ENCODE assay signal across 1 cellular context in the genomic region with DNA sequence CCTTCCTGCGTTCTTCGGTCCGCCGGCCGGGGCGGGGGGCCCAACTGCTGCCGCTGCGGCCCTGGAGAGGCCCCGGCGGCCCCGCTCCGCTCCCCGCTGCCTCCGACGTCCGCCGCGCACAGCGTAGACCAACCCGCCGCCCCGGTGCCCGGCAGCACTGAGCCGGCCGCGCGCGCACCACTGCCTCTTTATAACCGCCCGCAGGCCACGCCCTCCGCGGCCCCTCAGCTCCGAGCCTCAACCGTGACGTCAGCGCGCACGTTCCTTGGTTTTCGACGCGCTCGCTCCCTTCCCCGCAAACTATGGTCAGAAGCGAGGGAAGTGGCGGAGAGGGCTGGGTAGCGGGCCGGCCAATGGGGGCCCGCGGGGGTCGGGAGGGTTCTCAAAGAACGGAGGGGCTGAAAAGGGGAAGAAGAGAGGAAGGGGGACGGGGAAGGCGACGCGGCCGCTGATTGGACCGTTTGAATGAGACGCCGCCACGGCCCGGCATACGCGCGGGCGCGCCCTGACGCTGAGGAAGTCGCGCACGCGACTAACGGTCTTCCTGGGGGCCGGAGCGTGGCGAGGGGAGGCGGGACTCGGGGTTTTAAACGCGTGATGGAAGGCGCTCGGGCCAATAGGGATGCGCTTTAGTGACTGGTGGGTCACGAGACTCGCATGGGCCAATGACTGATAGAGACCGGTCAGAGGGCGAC.
TF ChIP-seq lines count a peak whose summit lies in the region.

A gene (minus strand): TSS at position 164 of the 695 bp plus-strand sequence. CDS start 199 bp downstream, outside the sequence.

TF ChIP-seq in HepG2, 621 proteins besides CTCF, POLR2A, EP300 and RAD21 (continued from another document and continues in another):
- TF ChIP-seq, protein P1, sequence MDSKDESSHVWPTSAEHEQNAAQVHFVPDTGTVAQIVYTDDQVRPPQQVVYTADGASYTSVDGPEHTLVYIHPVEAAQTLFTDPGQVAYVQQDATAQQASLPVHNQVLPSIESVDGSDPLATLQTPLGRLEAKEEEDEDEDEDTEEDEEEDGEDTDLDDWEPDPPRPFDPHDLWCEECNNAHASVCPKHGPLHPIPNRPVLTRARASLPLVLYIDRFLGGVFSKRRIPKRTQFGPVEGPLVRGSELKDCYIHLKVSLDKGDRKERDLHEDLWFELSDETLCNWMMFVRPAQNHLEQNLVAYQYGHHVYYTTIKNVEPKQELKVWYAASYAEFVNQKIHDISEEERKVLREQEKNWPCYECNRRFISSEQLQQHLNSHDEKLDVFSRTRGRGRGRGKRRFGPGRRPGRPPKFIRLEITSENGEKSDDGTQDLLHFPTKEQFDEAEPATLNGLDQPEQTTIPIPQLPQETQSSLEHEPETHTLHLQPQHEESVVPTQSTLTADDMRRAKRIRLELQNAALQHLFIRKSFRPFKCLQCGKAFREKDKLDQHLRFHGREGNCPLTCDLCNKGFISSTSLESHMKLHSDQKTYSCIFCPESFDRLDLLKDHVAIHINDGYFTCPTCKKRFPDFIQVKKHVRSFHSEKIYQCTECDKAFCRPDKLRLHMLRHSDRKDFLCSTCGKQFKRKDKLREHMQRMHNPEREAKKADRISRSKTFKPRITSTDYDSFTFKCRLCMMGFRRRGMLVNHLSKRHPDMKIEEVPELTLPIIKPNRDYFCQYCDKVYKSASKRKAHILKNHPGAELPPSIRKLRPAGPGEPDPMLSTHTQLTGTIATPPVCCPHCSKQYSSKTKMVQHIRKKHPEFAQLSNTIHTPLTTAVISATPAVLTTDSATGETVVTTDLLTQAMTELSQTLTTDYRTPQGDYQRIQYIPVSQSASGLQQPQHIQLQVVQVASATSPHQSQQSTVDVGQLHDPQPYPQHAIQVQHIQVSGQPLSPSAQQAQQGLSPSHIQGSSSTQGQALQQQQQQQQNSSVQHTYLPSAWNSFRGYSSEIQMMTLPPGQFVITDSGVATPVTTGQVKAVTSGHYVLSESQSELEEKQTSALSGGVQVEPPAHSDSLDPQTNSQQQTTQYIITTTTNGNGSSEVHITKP (CRISPR knock-in tag; IDR thresholded peaks at IDR 0.05; ENCODE audit: low read depth) = no peak
- TF ChIP-seq MBNL3 (CRISPR knock-in tag; conservative IDR thresholded peaks at IDR 0.05) = no peak
- no peak for TF ChIP-seq ZNF10 (CRISPR knock-in tag; IDR thresholded peaks at IDR 0.05; ENCODE audit: borderline replicate concordance, low read depth)
- TF ChIP-seq NFRKB (IDR thresholded peaks at IDR 0.05) = no peak
- TF ChIP-seq, protein P2, sequence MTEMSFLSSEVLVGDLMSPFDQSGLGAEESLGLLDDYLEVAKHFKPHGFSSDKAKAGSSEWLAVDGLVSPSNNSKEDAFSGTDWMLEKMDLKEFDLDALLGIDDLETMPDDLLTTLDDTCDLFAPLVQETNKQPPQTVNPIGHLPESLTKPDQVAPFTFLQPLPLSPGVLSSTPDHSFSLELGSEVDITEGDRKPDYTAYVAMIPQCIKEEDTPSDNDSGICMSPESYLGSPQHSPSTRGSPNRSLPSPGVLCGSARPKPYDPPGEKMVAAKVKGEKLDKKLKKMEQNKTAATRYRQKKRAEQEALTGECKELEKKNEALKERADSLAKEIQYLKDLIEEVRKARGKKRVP (CRISPR knock-in tag; IDR thresholded peaks at IDR 0.05) = peak in 1 of 2 experiments; percentile 76; a peak in 2 of 4 replicates
- TF ChIP-seq, protein P3, sequence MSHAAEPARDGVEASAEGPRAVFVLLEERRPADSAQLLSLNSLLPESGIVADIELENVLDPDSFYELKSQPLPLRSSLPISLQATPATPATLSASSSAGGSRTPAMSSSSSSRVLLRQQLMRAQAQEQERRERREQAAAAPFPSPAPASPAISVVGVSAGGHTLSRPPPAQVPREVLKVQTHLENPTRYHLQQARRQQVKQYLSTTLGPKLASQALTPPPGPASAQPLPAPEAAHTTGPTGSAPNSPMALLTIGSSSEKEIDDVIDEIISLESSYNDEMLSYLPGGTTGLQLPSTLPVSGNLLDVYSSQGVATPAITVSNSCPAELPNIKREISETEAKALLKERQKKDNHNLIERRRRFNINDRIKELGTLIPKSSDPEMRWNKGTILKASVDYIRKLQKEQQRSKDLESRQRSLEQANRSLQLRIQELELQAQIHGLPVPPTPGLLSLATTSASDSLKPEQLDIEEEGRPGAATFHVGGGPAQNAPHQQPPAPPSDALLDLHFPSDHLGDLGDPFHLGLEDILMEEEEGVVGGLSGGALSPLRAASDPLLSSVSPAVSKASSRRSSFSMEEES (CRISPR knock-in tag; IDR thresholded peaks at IDR 0.05) = no peak
- TF ChIP-seq DNMT1 (CRISPR knock-in tag; IDR thresholded peaks at IDR 0.05) = no peak
- peak; percentile 74 for TF ChIP-seq POGZ (CRISPR knock-in tag; IDR thresholded peaks at IDR 0.05)
- TF ChIP-seq, protein P4, sequence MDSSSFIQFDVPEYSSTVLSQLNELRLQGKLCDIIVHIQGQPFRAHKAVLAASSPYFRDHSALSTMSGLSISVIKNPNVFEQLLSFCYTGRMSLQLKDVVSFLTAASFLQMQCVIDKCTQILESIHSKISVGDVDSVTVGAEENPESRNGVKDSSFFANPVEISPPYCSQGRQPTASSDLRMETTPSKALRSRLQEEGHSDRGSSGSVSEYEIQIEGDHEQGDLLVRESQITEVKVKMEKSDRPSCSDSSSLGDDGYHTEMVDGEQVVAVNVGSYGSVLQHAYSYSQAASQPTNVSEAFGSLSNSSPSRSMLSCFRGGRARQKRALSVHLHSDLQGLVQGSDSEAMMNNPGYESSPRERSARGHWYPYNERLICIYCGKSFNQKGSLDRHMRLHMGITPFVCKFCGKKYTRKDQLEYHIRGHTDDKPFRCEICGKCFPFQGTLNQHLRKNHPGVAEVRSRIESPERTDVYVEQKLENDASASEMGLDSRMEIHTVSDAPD (CRISPR knock-in tag; IDR thresholded peaks at IDR 0.05) = no peak
- no peak; the same call in 1 of the 2 replicates for TF ChIP-seq ZNF205 (CRISPR knock-in tag; IDR thresholded peaks at IDR 0.05)
- TF ChIP-seq ZNF672 (CRISPR knock-in tag; IDR thresholded peaks at IDR 0.05) = 0 out of 2 replicates have a peak, but pooled peaks have one; percentile 33
- TF ChIP-seq ZNF431 (CRISPR knock-in tag; IDR thresholded peaks at IDR 0.05; ENCODE audit: borderline replicate concordance, low read depth) = no peak; the same call in 1 of the 2 replicates
- TF ChIP-seq, protein P5, sequence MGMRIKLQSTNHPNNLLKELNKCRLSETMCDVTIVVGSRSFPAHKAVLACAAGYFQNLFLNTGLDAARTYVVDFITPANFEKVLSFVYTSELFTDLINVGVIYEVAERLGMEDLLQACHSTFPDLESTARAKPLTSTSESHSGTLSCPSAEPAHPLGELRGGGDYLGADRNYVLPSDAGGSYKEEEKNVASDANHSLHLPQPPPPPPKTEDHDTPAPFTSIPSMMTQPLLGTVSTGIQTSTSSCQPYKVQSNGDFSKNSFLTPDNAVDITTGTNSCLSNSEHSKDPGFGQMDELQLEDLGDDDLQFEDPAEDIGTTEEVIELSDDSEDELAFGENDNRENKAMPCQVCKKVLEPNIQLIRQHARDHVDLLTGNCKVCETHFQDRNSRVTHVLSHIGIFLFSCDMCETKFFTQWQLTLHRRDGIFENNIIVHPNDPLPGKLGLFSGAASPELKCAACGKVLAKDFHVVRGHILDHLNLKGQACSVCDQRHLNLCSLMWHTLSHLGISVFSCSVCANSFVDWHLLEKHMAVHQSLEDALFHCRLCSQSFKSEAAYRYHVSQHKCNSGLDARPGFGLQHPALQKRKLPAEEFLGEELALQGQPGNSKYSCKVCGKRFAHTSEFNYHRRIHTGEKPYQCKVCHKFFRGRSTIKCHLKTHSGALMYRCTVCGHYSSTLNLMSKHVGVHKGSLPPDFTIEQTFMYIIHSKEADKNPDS (CRISPR knock-in tag; IDR thresholded peaks at IDR 0.05) = no peak
- TF ChIP-seq SMAD3 (CRISPR knock-in tag; IDR thresholded peaks at IDR 0.05) = 0 out of 2 replicates have a peak, but pooled peaks have one; percentile 42
- TF ChIP-seq SETDB1 (CRISPR knock-in tag; IDR thresholded peaks at IDR 0.05; ENCODE audit: borderline replicate concordance) = no peak
- TF ChIP-seq ZIK1 (CRISPR knock-in tag; IDR thresholded peaks at IDR 0.05; ENCODE audit: borderline replicate concordance, low read depth) = peak; percentile 59; the same call in 1 of the 2 replicates
- TF ChIP-seq FIP1L1 (IDR thresholded peaks at IDR 0.05; ENCODE audit: borderline replicate concordance, insufficient read depth, low read depth, low read length) = no peak
- TF ChIP-seq U2AF1 (optimal IDR thresholded peaks at IDR 0.05; ENCODE audit: low read depth, low read length) = peak; percentile 47
- TF ChIP-seq, protein P6, sequence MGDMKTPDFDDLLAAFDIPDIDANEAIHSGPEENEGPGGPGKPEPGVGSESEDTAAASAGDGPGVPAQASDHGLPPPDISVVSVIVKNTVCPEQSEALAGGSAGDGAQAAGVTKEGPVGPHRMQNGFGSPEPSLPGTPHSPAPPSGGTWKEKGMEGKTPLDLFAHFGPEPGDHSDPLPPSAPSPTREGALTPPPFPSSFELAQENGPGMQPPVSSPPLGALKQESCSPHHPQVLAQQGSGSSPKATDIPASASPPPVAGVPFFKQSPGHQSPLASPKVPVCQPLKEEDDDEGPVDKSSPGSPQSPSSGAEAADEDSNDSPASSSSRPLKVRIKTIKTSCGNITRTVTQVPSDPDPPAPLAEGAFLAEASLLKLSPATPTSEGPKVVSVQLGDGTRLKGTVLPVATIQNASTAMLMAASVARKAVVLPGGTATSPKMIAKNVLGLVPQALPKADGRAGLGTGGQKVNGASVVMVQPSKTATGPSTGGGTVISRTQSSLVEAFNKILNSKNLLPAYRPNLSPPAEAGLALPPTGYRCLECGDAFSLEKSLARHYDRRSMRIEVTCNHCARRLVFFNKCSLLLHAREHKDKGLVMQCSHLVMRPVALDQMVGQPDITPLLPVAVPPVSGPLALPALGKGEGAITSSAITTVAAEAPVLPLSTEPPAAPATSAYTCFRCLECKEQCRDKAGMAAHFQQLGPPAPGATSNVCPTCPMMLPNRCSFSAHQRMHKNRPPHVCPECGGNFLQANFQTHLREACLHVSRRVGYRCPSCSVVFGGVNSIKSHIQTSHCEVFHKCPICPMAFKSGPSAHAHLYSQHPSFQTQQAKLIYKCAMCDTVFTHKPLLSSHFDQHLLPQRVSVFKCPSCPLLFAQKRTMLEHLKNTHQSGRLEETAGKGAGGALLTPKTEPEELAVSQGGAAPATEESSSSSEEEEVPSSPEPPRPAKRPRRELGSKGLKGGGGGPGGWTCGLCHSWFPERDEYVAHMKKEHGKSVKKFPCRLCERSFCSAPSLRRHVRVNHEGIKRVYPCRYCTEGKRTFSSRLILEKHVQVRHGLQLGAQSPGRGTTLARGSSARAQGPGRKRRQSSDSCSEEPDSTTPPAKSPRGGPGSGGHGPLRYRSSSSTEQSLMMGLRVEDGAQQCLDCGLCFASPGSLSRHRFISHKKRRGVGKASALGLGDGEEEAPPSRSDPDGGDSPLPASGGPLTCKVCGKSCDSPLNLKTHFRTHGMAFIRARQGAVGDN (CRISPR knock-in tag; IDR thresholded peaks at IDR 0.05) = peak; percentile 95
- TF ChIP-seq, protein P7, sequence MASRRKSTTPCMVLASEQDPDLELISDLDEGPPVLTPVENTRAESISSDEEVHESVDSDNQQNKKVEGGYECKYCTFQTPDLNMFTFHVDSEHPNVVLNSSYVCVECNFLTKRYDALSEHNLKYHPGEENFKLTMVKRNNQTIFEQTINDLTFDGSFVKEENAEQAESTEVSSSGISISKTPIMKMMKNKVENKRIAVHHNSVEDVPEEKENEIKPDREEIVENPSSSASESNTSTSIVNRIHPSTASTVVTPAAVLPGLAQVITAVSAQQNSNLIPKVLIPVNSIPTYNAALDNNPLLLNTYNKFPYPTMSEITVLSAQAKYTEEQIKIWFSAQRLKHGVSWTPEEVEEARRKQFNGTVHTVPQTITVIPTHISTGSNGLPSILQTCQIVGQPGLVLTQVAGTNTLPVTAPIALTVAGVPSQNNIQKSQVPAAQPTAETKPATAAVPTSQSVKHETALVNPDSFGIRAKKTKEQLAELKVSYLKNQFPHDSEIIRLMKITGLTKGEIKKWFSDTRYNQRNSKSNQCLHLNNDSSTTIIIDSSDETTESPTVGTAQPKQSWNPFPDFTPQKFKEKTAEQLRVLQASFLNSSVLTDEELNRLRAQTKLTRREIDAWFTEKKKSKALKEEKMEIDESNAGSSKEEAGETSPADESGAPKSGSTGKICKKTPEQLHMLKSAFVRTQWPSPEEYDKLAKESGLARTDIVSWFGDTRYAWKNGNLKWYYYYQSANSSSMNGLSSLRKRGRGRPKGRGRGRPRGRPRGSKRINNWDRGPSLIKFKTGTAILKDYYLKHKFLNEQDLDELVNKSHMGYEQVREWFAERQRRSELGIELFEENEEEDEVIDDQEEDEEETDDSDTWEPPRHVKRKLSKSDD (CRISPR knock-in tag; IDR thresholded peaks at IDR 0.05; ENCODE audit: low read depth) = peak; percentile 55; the same call in 1 of the 2 replicates
- TF ChIP-seq, protein P8, sequence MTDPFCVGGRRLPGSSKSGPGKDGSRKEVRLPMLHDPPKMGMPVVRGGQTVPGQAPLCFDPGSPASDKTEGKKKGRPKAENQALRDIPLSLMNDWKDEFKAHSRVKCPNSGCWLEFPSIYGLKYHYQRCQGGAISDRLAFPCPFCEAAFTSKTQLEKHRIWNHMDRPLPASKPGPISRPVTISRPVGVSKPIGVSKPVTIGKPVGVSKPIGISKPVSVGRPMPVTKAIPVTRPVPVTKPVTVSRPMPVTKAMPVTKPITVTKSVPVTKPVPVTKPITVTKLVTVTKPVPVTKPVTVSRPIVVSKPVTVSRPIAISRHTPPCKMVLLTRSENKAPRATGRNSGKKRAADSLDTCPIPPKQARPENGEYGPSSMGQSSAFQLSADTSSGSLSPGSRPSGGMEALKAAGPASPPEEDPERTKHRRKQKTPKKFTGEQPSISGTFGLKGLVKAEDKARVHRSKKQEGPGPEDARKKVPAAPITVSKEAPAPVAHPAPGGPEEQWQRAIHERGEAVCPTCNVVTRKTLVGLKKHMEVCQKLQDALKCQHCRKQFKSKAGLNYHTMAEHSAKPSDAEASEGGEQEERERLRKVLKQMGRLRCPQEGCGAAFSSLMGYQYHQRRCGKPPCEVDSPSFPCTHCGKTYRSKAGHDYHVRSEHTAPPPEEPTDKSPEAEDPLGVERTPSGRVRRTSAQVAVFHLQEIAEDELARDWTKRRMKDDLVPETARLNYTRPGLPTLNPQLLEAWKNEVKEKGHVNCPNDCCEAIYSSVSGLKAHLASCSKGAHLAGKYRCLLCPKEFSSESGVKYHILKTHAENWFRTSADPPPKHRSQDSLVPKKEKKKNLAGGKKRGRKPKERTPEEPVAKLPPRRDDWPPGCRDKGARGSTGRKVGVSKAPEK (CRISPR knock-in tag; IDR thresholded peaks at IDR 0.05; ENCODE audit: borderline replicate concordance) = no peak
- TF ChIP-seq ZSCAN30 (CRISPR knock-in tag; IDR thresholded peaks at IDR 0.05) = no peak
- TF ChIP-seq REXO4 (CRISPR knock-in tag; IDR thresholded peaks at IDR 0.05; ENCODE audit: borderline replicate concordance) = no peak
- TF ChIP-seq PHF21A (CRISPR knock-in tag; IDR thresholded peaks at IDR 0.05) = 0 out of 2 replicates have a peak, but pooled peaks have one; percentile 36
- TF ChIP-seq, protein P9, sequence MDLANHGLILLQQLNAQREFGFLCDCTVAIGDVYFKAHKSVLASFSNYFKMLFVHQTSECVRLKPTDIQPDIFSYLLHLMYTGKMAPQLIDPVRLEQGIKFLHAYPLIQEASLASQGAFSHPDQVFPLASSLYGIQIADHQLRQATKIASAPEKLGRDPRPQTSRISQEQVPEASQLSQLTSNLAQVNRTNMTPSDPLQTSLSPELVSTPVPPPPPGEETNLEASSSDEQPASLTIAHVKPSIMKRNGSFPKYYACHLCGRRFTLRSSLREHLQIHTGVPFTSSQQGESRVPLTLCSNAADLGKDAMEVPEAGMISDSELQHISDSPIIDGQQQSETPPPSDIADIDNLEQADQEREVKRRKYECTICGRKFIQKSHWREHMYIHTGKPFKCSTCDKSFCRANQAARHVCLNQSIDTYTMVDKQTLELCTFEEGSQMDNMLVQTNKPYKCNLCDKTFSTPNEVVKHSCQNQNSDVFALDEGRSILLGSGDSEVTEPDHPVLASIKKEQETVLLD (CRISPR knock-in tag; IDR thresholded peaks at IDR 0.05; ENCODE audit: low read depth) = peak; percentile 70; the same call in 1 of the 2 replicates
